9 cellular contexts compared by ENCODE assay signal in the genomic region with DNA sequence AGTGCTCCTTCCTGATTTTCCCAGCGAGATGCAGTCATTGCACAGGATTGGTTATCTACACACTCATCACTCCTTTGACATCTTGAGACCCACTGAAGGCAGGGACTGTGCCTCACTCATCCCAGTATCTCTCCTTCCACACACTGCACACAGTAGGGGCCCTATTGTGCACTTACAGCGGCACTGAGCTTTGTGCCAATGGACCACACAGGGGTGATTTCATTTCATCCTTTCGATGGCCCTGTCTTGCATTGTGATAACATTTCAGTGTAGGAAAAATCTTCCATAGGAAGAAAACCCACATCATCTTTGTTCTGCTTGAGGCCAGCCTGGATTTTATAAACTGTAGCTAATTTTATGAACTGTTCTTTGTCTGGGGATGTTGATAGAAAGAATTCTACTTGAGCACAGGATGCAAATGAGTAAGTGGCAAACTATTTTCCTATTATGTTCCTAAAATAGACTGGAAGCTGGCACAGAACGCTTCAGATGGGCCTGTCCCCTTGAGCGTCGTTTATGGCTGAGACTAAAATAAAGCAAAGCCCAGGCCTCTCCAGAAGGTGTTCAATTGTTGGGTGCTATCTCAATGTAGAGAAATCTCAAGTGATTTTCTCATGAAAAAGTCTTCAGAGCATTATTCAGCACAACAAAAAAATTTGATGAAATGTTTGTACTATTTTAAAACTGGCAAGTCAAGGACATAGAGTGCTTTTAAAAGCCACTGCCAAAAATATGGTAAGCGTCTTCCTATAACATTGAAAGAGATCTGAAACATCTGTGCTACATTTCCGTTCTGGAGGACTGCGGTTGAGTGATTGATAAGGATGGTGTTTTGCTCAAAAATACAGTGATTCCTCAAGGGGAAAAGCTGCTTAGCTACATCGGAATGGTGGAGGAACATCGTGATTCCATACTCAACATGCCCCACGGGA. TPM values are rescaled to one million over a fixed set of nuclear protein-coding genes. Genes with fewer than 3 reads are reported as not detected.
A peak's percentile ranks its signal among the peaks of the same experiment; 100 is the strongest.
DNase-seq lines count a peak whose midpoint lies in the region; ATAC-seq and TF ChIP-seq lines count a peak whose summit lies in the region.
"Had no signal": no experiment of that assay in that cellular context is flagged by ENCODE, and none has a peak within 500 bp of the region (broad histone marks: within the 10 kb centered on the region; RNA-seq: fewer than 3 reads in every experiment).

No MANE protein-coding gene starts in this region.

- TF ChIP-seq RAD21 in SK-N-SH (IDR thresholded peaks at IDR 0.05; ENCODE audit: low read length): no peak

- peak overlapping the region; percentile 60 for H3K27ac Mint-ChIP-seq in Caco-2 (ENCODE audit: unreplicated experiment)

- DNase-seq in Caco-2 (no peak), SK-N-SH (no peak), fibroblast of pulmonary artery (ENCODE audit: low read depth) (peak; percentile 94), psoas muscle (no peak), Ammon's horn (ENCODE audit: low spot score) (no peak)
- DNase-seq in NK-92 treated with Interleukin-12 subunit alpha and Interleukin-12 subunit beta, amount 100 ng/mL, for 24 hours (lab: John Stamatoyannopoulos, UW): no peak
- DNase-seq: stimulated activated CD4-positive, alpha-beta T cell treated with anti-CD3 and anti-CD28 coated beads, Interleukin-15, amount 100 ng/mL, for 24 hours had no signal

- H3K4me1 ChIP-seq in Caco-2 (peaks cover 34% of the 10 kb centered on the region), SK-N-SH (ENCODE audit: control insufficient read depth in 1 of 2, insufficient read depth in 2 of 2, low read depth in 1 of 2, low read length in 1 of 2) (peaks cover 20 to 41% of the 10 kb centered on the region in 2 experiments), psoas muscle (peaks cover 37% of the 10 kb centered on the region)

- H3K4me3 ChIP-seq in Caco-2 (ENCODE audit: low read depth, low read length) (no peak overlapping the region), SK-N-SH (ENCODE audit: low read depth in 2 of 2, low read length in 1 of 2) (no peak overlapping the region), fibroblast of pulmonary artery (replicated peaks; ENCODE audit: low read depth, low read length) (no peak overlapping the region), psoas muscle (no peak overlapping the region)

- peak; percentile 22 to 63; a peak in 3 of 4 replicates for TF ChIP-seq EP300 in SK-N-SH (IDR thresholded peaks at IDR 0.05; ENCODE audit: borderline replicate concordance in 1 of 2, low read depth in 1 of 2, low read length in 1 of 2)

- peaks cover 4% of the 10 kb centered on the region for H3K36me3 Mint-ChIP-seq in Caco-2 (ENCODE audit: insufficient read depth, unreplicated experiment)

- H3K9me3 Mint-ChIP-seq in Caco-2 (ENCODE audit: unreplicated experiment): no peaks in the 10 kb centered on the region

- H2AFZ ChIP-seq in SK-N-SH (ENCODE audit: low read depth): peak overlapping the region; percentile 25

- POLR2A ChIA-PET in Caco-2 (lab: Charles Lee): no interaction called here
- POLR2A ChIA-PET in SK-N-SH (lab: Yijun Ruan, JAX): no interaction called here

- CTCF ChIA-PET in Caco-2 (lab: Charles Lee) (no interaction called here), SK-N-SH (lab: Yijun Ruan, JAX) (interaction anchor here (0.9 to 1.2 kb wide), 3 partner anchors 14 to 242 kb away, joined by 3 read pairs; no protein-coding TSS in a partner anchor)

- H3K9me2 ChIP-seq in SK-N-SH: no peaks in the 10 kb centered on the region

- H3K4me3 Mint-ChIP-seq in Caco-2 (ENCODE audit: unreplicated experiment): no peak overlapping the region

- intact Hi-C loops in Caco-2 (cut with micrococcal nuclease; ENCODE audit: unreplicated experiment): no loop called here
- intact Hi-C loops in psoas muscle (cut with DNase I): no loop called here

- no peaks in the 10 kb centered on the region for H3K27me3 ChIP-seq in Caco-2 (replicated peaks; ENCODE audit: control insufficient read depth, insufficient read depth, low read length)
- H3K27me3 ChIP-seq in SK-N-SH (ENCODE audit: insufficient read depth): no peaks in the 10 kb centered on the region
- no peaks in the 10 kb centered on the region for H3K27me3 ChIP-seq in psoas muscle (ENCODE audit: insufficient read depth in 3 of 3, low read length in 2 of 3)

- BruUV-seq in Caco-2 (replicated peaks; lab: Mats Ljungman, UMichigan): no TSS peak

- no peak for TF ChIP-seq CTCF in Caco-2 (IDR thresholded peaks at IDR 0.05; ENCODE audit: insufficient read depth in 1 of 2, low read depth in 1 of 2, low read length in 1 of 2, severe bottlenecking in 1 of 2, unreplicated experiment in 1 of 2)
- TF ChIP-seq CTCF in SK-N-SH (IDR thresholded peaks at IDR 0.05): no peak
- no peak for TF ChIP-seq CTCF in fibroblast of pulmonary artery (IDR thresholded peaks at IDR 0.05; ENCODE audit: low read length, missing control alignments)
- no peak for TF ChIP-seq CTCF in psoas muscle (IDR thresholded peaks at IDR 0.05)

- H3K4me1 Mint-ChIP-seq in Caco-2 (ENCODE audit: low read depth, unreplicated experiment): peaks cover 27% of the 10 kb centered on the region

- no peaks in the 10 kb centered on the region for H4K20me1 ChIP-seq in SK-N-SH (ENCODE audit: insufficient read depth)

- peak overlapping the region; percentile 84 to 96 for H3K27ac ChIP-seq in SK-N-SH (ENCODE audit: low read depth in 2 of 2, low read length in 1 of 2)
- peak overlapping the region; percentile 74 for H3K27ac ChIP-seq in psoas muscle

- H3F3A ChIP-seq in SK-N-SH (replicated peaks; ENCODE audit: insufficient read depth): peaks cover 40% of the 10 kb centered on the region

- ATAC-seq in psoas muscle: peak; percentile 69 to 86 (median 74)
- ATAC-seq in GM21360 (IDR thresholded peaks at IDR 0.05; ENCODE audit: unreplicated experiment): no peak
- ATAC-seq in HG03108 (IDR thresholded peaks at IDR 0.05; ENCODE audit: unreplicated experiment): no peak

- no peaks in the 10 kb centered on the region for H3K27me3 Mint-ChIP-seq in Caco-2 (ENCODE audit: insufficient read depth, unreplicated experiment)

- peak overlapping the region; percentile 59 for H3K4me2 ChIP-seq in SK-N-SH

- no peaks in the 10 kb centered on the region for H3K79me2 ChIP-seq in SK-N-SH (ENCODE audit: insufficient read depth)

- H3K36me3 ChIP-seq in Caco-2 (ENCODE audit: control insufficient read depth, insufficient read depth, low read length) (no peaks in the 10 kb centered on the region), SK-N-SH (replicated peaks in 1 of 2; ENCODE audit: control insufficient read depth in 1 of 2, insufficient read depth in 2 of 2, low read length in 1 of 2) (no peaks in the 10 kb centered on the region), psoas muscle (ENCODE audit: insufficient read depth in 1 of 2, low read depth in 1 of 2) (no peaks in the 10 kb centered on the region)

- H3K9ac ChIP-seq in SK-N-SH: peak overlapping the region; percentile 63; the same call in 1 of the 2 replicates

- 31% methylated on average over 12 of the region's 12 CpGs for WGBS in SK-N-SH (ENCODE audit: low lambda C conversion rate)
- WGBS in psoas muscle, 3 donors: 23 to 30% (median 24%) methylated on average over 12 of the region's 12 CpGs

- H3K9me3 ChIP-seq in Caco-2: no peaks in the 10 kb centered on the region
- no peaks in the 10 kb centered on the region for H3K9me3 ChIP-seq in SK-N-SH
- no peaks in the 10 kb centered on the region for H3K9me3 ChIP-seq in psoas muscle

TF ChIP-seq in SK-N-SH, 30 proteins besides CTCF, POLR2A, EP300 and RAD21 (continues in another document):
- TF ChIP-seq RXRA (IDR thresholded peaks at IDR 0.05; ENCODE audit: borderline replicate concordance, low read depth): peak; percentile 58; the same call in 1 of the 2 replicates
- TF ChIP-seq GATA2 (CRISPR knock-in tag; IDR thresholded peaks at IDR 0.05): no peak
- TF ChIP-seq FOSL2 (IDR thresholded peaks at IDR 0.05; ENCODE audit: borderline replicate concordance, low read depth): peak; percentile 70
- peak; percentile 27; the same call in 1 of the 2 replicates for TF ChIP-seq MAX (IDR thresholded peaks at IDR 0.05; ENCODE audit: low read depth)
- peak; percentile 74 for TF ChIP-seq JUND (IDR thresholded peaks at IDR 0.05)
- peak; percentile 99 for TF ChIP-seq MEF2A (IDR thresholded peaks at IDR 0.05; ENCODE audit: borderline replicate concordance, low read depth)
- TF ChIP-seq SIN3A (IDR thresholded peaks at IDR 0.05; ENCODE audit: borderline replicate concordance, low read depth, low read length): 0 out of 2 replicates have a peak, but pooled peaks have one; percentile 28
- TF ChIP-seq, protein P1, sequence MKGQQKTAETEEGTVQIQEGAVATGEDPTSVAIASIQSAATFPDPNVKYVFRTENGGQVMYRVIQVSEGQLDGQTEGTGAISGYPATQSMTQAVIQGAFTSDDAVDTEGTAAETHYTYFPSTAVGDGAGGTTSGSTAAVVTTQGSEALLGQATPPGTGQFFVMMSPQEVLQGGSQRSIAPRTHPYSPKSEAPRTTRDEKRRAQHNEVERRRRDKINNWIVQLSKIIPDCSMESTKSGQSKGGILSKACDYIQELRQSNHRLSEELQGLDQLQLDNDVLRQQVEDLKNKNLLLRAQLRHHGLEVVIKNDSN (IDR thresholded peaks at IDR 0.05; ENCODE audit: borderline replicate concordance, low read depth): no peak

RNA-seq across cellular contexts. Expression of gene LRRFIP1, which starts 10.7 kb away (rescaled TPM):
- 37.1 and 40.8 TPM in 2 replicates for total RNA-seq in Caco-2 (2022)
- 47.3 and 60.9 TPM in 2 replicates for polyA plus RNA-seq in SK-N-SH (2012; rRNA removed)
- polyA plus RNA-seq in SK-N-SH (2012; cell fraction: cytosol; rRNA removed): 62.7 and 74.9 TPM in 2 replicates
- polyA plus RNA-seq in SK-N-SH (2012; cell fraction: nucleus; rRNA removed): 51.7 and 73.1 TPM in 2 replicates
- total RNA-seq in psoas muscle: 100 to 1,000 TPM in 1 of 4 donors, 10 to 100 TPM in 3; 91.9 to 108 (median 93.4) TPM
- 10 to 100 TPM; 42.3 to 62.6 (median 50.4) TPM for polyA plus RNA-seq in psoas muscle

RNA-seq across cellular contexts. Expression of gene RAB17, which starts 26.1 kb away (rescaled TPM):
- total RNA-seq in Caco-2 (2022) (60.9 and 61.5 TPM in 2 replicates), psoas muscle (1 to 10 TPM; 1.1 to 1.5 (median 1.2) TPM)
- polyA plus RNA-seq in SK-N-SH (2012; rRNA removed) (0.10 and 0.19 TPM in 2 replicates), psoas muscle (1 to 10 TPM in 1 of 3 donors, under 1 TPM in 2; 0.52 to 1.3 (median 0.80) TPM)
- 0.06 and 0.18 TPM in 2 replicates for polyA plus RNA-seq in SK-N-SH (2012; cell fraction: cytosol; rRNA removed)
- polyA plus RNA-seq in SK-N-SH (2012; cell fraction: nucleus; rRNA removed): 0.75 and 1.1 TPM in 2 replicates

RNA-seq across cellular contexts. Expression of gene PRLH, which starts 50.3 kb away (rescaled TPM):
- total RNA-seq in Caco-2 (2022) (not detected in 2 replicates), psoas muscle (not detected)
- polyA plus RNA-seq in SK-N-SH (2012; rRNA removed) (not detected in 2 replicates), psoas muscle (not detected)
- polyA plus RNA-seq in SK-N-SH (2012; cell fraction: cytosol; rRNA removed): not detected in 2 replicates
- polyA plus RNA-seq in SK-N-SH (2012; cell fraction: nucleus; rRNA removed): not detected in 2 replicates

Comparison
In these comparisons a context has a peak if more than half of its experiments do, and no peak if none do; other contexts are left out.
1. ATAC-seq: peak in psoas muscle (4 of 4); none in GM21360 (single experiment) and HG03108 (single experiment).
2. RNA of gene RAB17, which starts 26.1 kb away (total RNA-seq): 60.9 to 61.5 TPM in Caco-2; 1.1 to 1.5 TPM in psoas muscle; every median in the first group is over 10 times any median in the second.